ENCODE assay signal across 22 cellular contexts in the genomic region with DNA sequence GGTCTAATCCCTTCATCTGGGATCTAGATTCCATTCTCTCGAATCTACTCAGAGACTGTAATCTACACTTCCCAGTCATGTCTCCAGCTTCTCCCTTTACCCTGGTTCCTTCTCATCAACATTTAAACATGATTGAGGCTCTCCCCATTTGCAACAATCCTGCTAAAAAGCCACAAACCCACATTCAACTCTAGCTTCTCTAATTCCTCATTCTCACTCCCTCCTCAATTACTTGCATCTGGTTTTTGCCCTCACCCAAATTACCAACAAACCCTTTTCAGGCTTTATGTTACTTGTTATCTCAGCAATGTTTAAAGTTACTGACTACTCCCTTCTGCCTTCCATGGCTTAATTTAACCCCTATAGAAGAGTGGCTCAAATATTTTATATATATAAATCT. TPM values are rescaled to one million over a fixed set of nuclear protein-coding genes. Genes with fewer than 3 reads are reported as not detected.
"Had no signal": no experiment of that assay in that cellular context is flagged by ENCODE, and none has a peak within 500 bp of the region (broad histone marks: within the 10 kb centered on the region; RNA-seq: fewer than 3 reads in every experiment).

No MANE protein-coding gene starts in this region.

- H3K36me3 ChIP-seq: heart right ventricle, lower lobe of right lung, right lobe of liver, tibial artery had no signal

- H3K27ac ChIP-seq: heart right ventricle, lower lobe of right lung, right lobe of liver, skin epidermis, tibial artery had no signal

- H3K9me3 ChIP-seq: lower lobe of right lung, mucosa of descending colon, right lobe of liver, tibial artery had no signal

- ATAC-seq: heart right ventricle; left lobe of liver; lower lobe of right lung; stimulated activated effector memory CD8-positive, alpha-beta T cell treated with anti-CD3 and anti-CD28 coated beads, Interleukin-12 subunit alpha, Interleukin-12 subunit beta, amount 100 ng/mL, for 72 hours; stimulated activated naive CD8-positive, alpha-beta T cell treated with anti-CD3 and anti-CD28 coated beads, Interleukin-15, amount 100 ng/mL, for 72 hours; WTC11 had no signal

- DNase-seq: activated CD4-positive, alpha-beta T cell treated with anti-CD3 and anti-CD28 coated beads, Interleukin-2, amount 50 U/mL, for 4 hours; activated naive CD4-positive, alpha-beta T cell treated with Interleukin-2 at 50 U/mL for 16 hours; activated naive CD8-positive, alpha-beta T cell treated with anti-CD3 and anti-CD28 coated beads for 36 hours; activated T-cell treated with anti-CD3 and anti-CD28 coated beads, Interleukin-2, amount 50 U/mL, for 48 hours; central memory CD4-positive, alpha-beta T cell; dermis blood vessel endothelial cell; effector CD8-positive, alpha-beta T cell; erythroblast; foreskin fibroblast; heart right ventricle; lower lobe of right lung; mucosa of descending colon; nephron progenitor cell; right lobe of liver; stimulated activated CD4-positive, alpha-beta T cell treated with anti-CD3 and anti-CD28 coated beads, Interleukin-1b, Interleukin-23, amount 100 ng/mL, for 48 hours; stimulated activated naive CD8-positive, alpha-beta T cell treated with anti-CD3 and anti-CD28 coated beads, Interleukin-15, amount 100 ng/mL, for 72 hours; tibial artery had no signal

- H3K27me3 ChIP-seq: heart right ventricle, right lobe of liver, tibial artery had no signal

- H3K4me3 ChIP-seq: heart right ventricle, lower lobe of right lung, mucosa of descending colon, right lobe of liver, skin epidermis, tibial artery had no signal

RNA-seq across cellular contexts. Expression of a gene that starts 36.8 kb away (rescaled TPM):
- total RNA-seq: left lobe of liver, right lobe of liver had no signal
- polyA plus RNA-seq: heart right ventricle, urinary bladder had no signal
